Comparison of ENCODE assay signal across 9 cellular contexts in the genomic region with DNA sequence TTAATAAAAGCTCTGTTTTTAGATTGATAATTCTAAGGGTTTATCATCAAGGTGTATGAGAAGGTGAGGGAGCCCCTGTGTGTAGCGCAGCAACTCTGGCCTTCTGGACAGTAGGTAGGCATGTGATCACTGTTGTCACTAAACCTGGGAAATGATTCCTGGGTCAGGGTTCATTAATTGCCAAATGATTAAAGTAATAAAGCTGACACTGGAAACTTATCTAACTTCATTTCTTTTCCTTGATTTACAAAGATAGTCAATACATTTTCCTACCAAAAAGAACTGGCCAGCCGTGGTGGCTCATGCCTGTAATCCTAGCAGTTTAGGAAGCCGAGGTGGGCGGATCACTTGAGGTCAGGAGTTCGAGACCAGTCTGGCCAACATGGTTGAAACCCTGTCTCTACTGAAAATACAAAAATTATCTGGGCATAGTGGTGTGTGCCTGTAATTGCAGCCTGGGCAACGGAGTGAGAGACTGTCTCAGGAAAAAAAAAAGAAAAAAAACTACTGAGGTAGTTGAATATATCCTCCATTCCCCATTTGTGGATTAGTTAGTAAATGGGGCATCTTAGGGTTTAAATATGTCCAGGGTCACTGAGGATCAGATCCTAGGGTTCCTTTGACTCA. TPM values are rescaled to one million over a fixed set of nuclear protein-coding genes. Genes with fewer than 3 reads are reported as not detected.
A peak's percentile ranks its signal among the peaks of the same experiment; 100 is the strongest.
DNase-seq lines count a peak whose midpoint lies in the region; ATAC-seq and TF ChIP-seq lines count a peak whose summit lies in the region.
"Had no signal": no experiment of that assay in that cellular context is flagged by ENCODE, and none has a peak within 500 bp of the region (broad histone marks: within the 10 kb centered on the region; RNA-seq: fewer than 3 reads in every experiment).

No MANE protein-coding gene starts in this region.

- H3K4me1 ChIP-seq in cardiac muscle cell (ENCODE audit: low read depth) (peaks cover 13% of the 10 kb centered on the region), subcutaneous abdominal adipose tissue (ENCODE audit: control insufficient read depth in 5 of 5, insufficient read depth in 5 of 5, low read length in 5 of 5) (peaks cover 10 to 57% (median 43%) of the 10 kb centered on the region in 5 donors)

- intact Hi-C loops in Right ventricle myocardium superior (cut with DNase I) = no loop called here

- TF ChIP-seq CTCF in cardiac muscle cell (IDR thresholded peaks at IDR 0.05; ENCODE audit: low read depth, low read length) (peak; percentile 38), epithelial cell of proximal tubule (conservative IDR thresholded peaks at IDR 0.05; ENCODE audit: low read depth, low read length) (peak; percentile 46)

- no peak overlapping the region for H3K4me3 ChIP-seq in cardiac muscle cell
- H3K4me3 ChIP-seq in epithelial cell of proximal tubule (ENCODE audit: low read depth, low read length) = no peak overlapping the region
- H3K4me3 ChIP-seq in subcutaneous abdominal adipose tissue (ENCODE audit: low read depth in 1 of 5, low read length in 5 of 5) = no peak overlapping the region

- H3K27ac ChIP-seq in cardiac muscle cell (no peak overlapping the region), subcutaneous abdominal adipose tissue (ENCODE audit: low read depth, low read length) (peak overlapping the region; percentile 61)

- no peaks in the 10 kb centered on the region for H3K27me3 ChIP-seq in cardiac muscle cell
- H3K27me3 ChIP-seq in subcutaneous abdominal adipose tissue (ENCODE audit: control insufficient read depth in 5 of 5, insufficient read depth in 4 of 5, low read length in 5 of 5) = no peaks in the 10 kb centered on the region

- no peaks in the 10 kb centered on the region for H3K36me3 ChIP-seq in cardiac muscle cell
- H3K36me3 ChIP-seq in subcutaneous abdominal adipose tissue (ENCODE audit: control insufficient read depth in 5 of 5, insufficient read depth in 5 of 5, low read length in 5 of 5) = peaks cover 0 to 4% (median 0%) of the 10 kb centered on the region in 5 donors

- H3K9me3 ChIP-seq in cardiac muscle cell (ENCODE audit: low read depth) = no peaks in the 10 kb centered on the region
- no peaks in the 10 kb centered on the region for H3K9me3 ChIP-seq in subcutaneous abdominal adipose tissue (ENCODE audit: control insufficient read depth in 5 of 5, low read length in 5 of 5)

- ATAC-seq in Right ventricle myocardium superior (ENCODE audit: poor library complexity) = no peak
- no peak for ATAC-seq in GM18909 (IDR thresholded peaks at IDR 0.05; ENCODE audit: poor library complexity, unreplicated experiment)
- ATAC-seq in GM18861 (IDR thresholded peaks at IDR 0.05; ENCODE audit: unreplicated experiment) = no peak

- H3K9ac ChIP-seq in subcutaneous abdominal adipose tissue (ENCODE audit: low read length in 5 of 5) = peak overlapping the region in 4 of 5 donors; percentile 26 to 63 (median 34)

- peak in 1 of 2 donors; percentile 25 for DNase-seq in cardiac muscle cell (ENCODE audit: low read depth in 1 of 2, low spot score in 1 of 2)
- DNase-seq in Right ventricle myocardium superior = no peak
- DNase-seq in RKO (ENCODE audit: low spot score) = peak; percentile 82
- no peak for DNase-seq in epithelial cell of proximal tubule (ENCODE audit: low read depth)
- no peak for DNase-seq in midbrain (lab: John Stamatoyannopoulos, UW)
- DNase-seq: occipital lobe had no signal

RNA-seq across cellular contexts. Expression of a gene that starts 2.4 kb away (rescaled TPM):
- total RNA-seq in cardiac muscle cell = 65.7 and 93.8 TPM in 2 replicates
- polyA plus RNA-seq in cardiac muscle cell = 55.5 and 60.3 TPM in 2 replicates
- total RNA-seq in Right ventricle myocardium superior = 31.2 TPM
- 40.8 and 73.1 TPM in 2 replicates for total RNA-seq in epithelial cell of proximal tubule

RNA-seq across cellular contexts. Expression of a gene that starts 15.8 kb away (rescaled TPM):
- 53.0 and 82.9 TPM in 2 replicates for total RNA-seq in cardiac muscle cell
- polyA plus RNA-seq in cardiac muscle cell = 73.9 and 91.8 TPM in 2 replicates
- total RNA-seq in Right ventricle myocardium superior = 15.7 TPM
- total RNA-seq in epithelial cell of proximal tubule = 47.6 and 74.8 TPM in 2 replicates

RNA-seq across cellular contexts. Expression of a gene that starts 30.9 kb away (rescaled TPM):
- total RNA-seq in cardiac muscle cell (30.6 and 35.3 TPM in 2 replicates), Right ventricle myocardium superior (12.0 TPM), epithelial cell of proximal tubule (30.4 and 45.0 TPM in 2 replicates)
- polyA plus RNA-seq in cardiac muscle cell = 48.1 and 49.0 TPM in 2 replicates

RNA-seq across cellular contexts. Expression of a gene that starts 42.5 kb away (rescaled TPM):
- total RNA-seq in cardiac muscle cell (57.3 and 65.6 TPM in 2 replicates), Right ventricle myocardium superior (18.6 TPM), epithelial cell of proximal tubule (35.3 and 42.2 TPM in 2 replicates)
- 61.2 and 78.4 TPM in 2 replicates for polyA plus RNA-seq in cardiac muscle cell
